ENCODE assay signal across 1 cellular context in genomic region chr17:74466785-74467158, GRCh38.
A peak's percentile ranks its signal among the peaks of the same experiment; 100 is the strongest.
TF ChIP-seq lines count a peak whose summit lies in the region.

No MANE protein-coding gene starts in this region.

TF ChIP-seq in K562, 482 proteins besides CTCF, POLR2A, EP300 and RAD21:
- TF ChIP-seq MGA (IDR thresholded peaks at IDR 0.05) (0 out of 2 replicates have a peak, but pooled peaks have one; percentile 6), ATF7 (IDR thresholded peaks at IDR 0.05) (no peak), ETS1 (conservative IDR thresholded peaks at IDR 0.05; ENCODE audit: control insufficient read depth, low read depth, low read length) (no peak)
